In the genomic region with DNA sequence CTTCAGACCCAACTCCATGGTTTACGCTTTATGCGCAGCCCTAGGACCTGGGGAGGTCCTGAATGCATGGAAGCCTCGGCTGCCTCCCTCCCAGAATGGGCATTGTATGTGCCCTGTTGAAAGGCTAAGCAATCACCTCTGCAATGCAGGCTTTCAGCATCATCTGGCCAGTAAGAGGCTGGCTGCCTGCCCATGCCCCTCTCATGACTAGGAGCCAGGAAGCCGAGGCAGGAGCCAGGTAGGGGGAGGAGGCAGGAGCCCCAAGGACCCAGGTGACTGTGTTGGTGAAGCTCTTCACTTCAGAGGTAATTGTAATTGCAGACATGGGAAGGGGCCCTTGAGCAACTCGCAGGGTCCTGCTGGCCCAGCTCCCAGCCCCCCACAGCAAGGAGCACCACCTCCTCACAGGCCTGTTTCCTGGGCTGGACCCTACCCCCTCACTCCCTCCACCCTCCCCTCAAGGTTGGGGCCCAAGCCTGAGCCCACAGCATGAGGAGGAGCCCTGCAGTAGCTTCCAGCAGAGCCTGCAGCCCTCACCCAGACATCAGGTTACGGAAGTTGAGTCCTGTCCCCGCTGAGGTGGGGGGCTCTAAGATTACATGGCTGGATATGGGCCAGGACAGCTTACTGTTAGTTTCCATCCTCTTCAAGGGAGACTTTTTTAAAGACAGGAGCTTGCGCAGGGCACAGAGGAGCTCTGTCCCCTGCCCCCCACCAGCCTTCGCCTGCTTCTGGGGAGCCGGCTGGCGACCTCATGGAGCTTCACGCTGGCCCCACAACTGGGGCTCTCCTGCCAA, we compare ENCODE assay signal across 18 cellular contexts. TPM values are rescaled to one million over a fixed set of nuclear protein-coding genes. Genes with fewer than 3 reads are reported as not detected.
DNase-seq lines count a peak whose midpoint lies in the region; ATAC-seq and TF ChIP-seq lines count a peak whose summit lies in the region.
"Had no signal": no experiment of that assay in that cellular context is flagged by ENCODE, and none has a peak within 500 bp of the region (broad histone marks: within the 10 kb centered on the region; RNA-seq: fewer than 3 reads in every experiment).

No MANE protein-coding gene starts in this region.

- intact Hi-C loops in PC-3 (cut with micrococcal nuclease), result loop anchor here (10.0 kb wide), 2 partner anchors 49 to 269 kb away; no protein-coding TSS in a partner anchor

- H3K9me2 ChIP-seq in PC-3 (replicated peaks; ENCODE audit: low read length), result no peaks in the 10 kb centered on the region

- H3K27me3 ChIP-seq in BLaER1 treated with 17β-estradiol and CSF1 and Interleukin-3, amounts not matched to agents 10 nM and 100 nM, result peaks cover 0 to 8% (median 0%) of the 10 kb centered on the region in 11 experiments; a peak in 1 of 22 replicates
- no peaks in the 10 kb centered on the region for H3K27me3 ChIP-seq in PC-3 (ENCODE audit: low read length)
- H3K27me3 ChIP-seq: brain microvascular endothelial cell had no signal

- peak; percentile 83 for DNase-seq in NCI-H1092 (lab: John Stamatoyannopoulos, UW)
- peak; percentile 56 for DNase-seq in PC-3
- DNase-seq in left kidney (ENCODE audit: low read depth, low spot score), result peak; percentile 18
- DNase-seq in amniotic stem cell (lab: John Stamatoyannopoulos, UW), result no peak
- no peak for DNase-seq in NCI-H446 (lab: John Stamatoyannopoulos, UW)
- no peak for DNase-seq in SIG-M5 (lab: John Stamatoyannopoulos, UW)
- DNase-seq in ecto neural progenitor cell (ENCODE audit: low spot score), result no peak
- DNase-seq: activated CD4-positive, alpha-beta T cell treated with anti-CD3 and anti-CD28 coated beads, Interleukin-2, amount 50 U/mL, for 48 hours; activated gamma-delta T cell treated with Interleukin-2 at 50 U/mL for 16 hours; brain microvascular endothelial cell; C1 segment of cervical spinal cord; GDM1; left colon; naive thymus-derived CD8-positive, alpha-beta T cell; NCI-H1048; right cardiac atrium; T-helper 9 cell had no signal

- no peak overlapping the region for H3K4me3 ChIP-seq in BLaER1 treated with 17β-estradiol and CSF1 and Interleukin-3, amounts not matched to agents 10 nM and 100 nM
- no peak overlapping the region for H3K4me3 ChIP-seq in PC-3 (ENCODE audit: low read length)

- CTCF ChIA-PET in PC-3 (lab: Charles Lee), result no interaction called here

- H3K79me2 ChIP-seq in PC-3 (ENCODE audit: low read length), result no peaks in the 10 kb centered on the region

- peaks cover 40 to 51% (median 47%) of the 10 kb centered on the region in 10 experiments for H3K4me1 ChIP-seq in BLaER1 treated with 17β-estradiol and CSF1 and Interleukin-3, amounts not matched to agents 10 nM and 100 nM
- peaks cover 65% of the 10 kb centered on the region for H3K4me1 ChIP-seq in PC-3 (ENCODE audit: insufficient read depth, low read length)

- POLR2A ChIA-PET in PC-3 (lab: Charles Lee; ENCODE audit: unreplicated experiment), result no interaction called here

- no peak overlapping the region for H2AFZ ChIP-seq in PC-3 (ENCODE audit: low read length)

- no peaks in the 10 kb centered on the region for H3K36me3 ChIP-seq in BLaER1 treated with 17β-estradiol and CSF1 and Interleukin-3, amounts not matched to agents 10 nM and 100 nM
- H3K36me3 ChIP-seq in PC-3 (ENCODE audit: low read depth, low read length), result no peaks in the 10 kb centered on the region
- H3K36me3 ChIP-seq: brain microvascular endothelial cell had no signal

- H3K4me2 ChIP-seq in BLaER1 treated with 17β-estradiol and CSF1 and Interleukin-3, amounts not matched to agents 10 nM and 100 nM, result peak overlapping the region in 10 of 11 experiments; percentile 69 to 97 (median 89); a peak in 14 of 22 replicates
- H3K4me2 ChIP-seq in PC-3 (ENCODE audit: low read length), result peak overlapping the region; percentile 78

- H3K9me3 ChIP-seq in BLaER1 treated with 17β-estradiol and CSF1 and Interleukin-3, amounts not matched to agents 10 nM and 100 nM (replicated peaks in 1 of 11), result no peaks in the 10 kb centered on the region
- no peaks in the 10 kb centered on the region for H3K9me3 ChIP-seq in PC-3 (ENCODE audit: low read length)

- no peak for ATAC-seq in PC-3
- ATAC-seq: left colon; naive thymus-derived CD8-positive, alpha-beta T cell had no signal

- no peak overlapping the region for H3K9ac ChIP-seq in BLaER1 treated with 17β-estradiol and CSF1 and Interleukin-3, amounts not matched to agents 10 nM and 100 nM
- no peak overlapping the region for H3K9ac ChIP-seq in PC-3 (ENCODE audit: low read length)

- no peak overlapping the region for H3K27ac ChIP-seq in BLaER1 treated with 17β-estradiol and CSF1 and Interleukin-3, amounts not matched to agents 10 nM and 100 nM
- H3K27ac ChIP-seq in PC-3 (ENCODE audit: low read length), result peak overlapping the region; percentile 68
- H3K27ac ChIP-seq: brain microvascular endothelial cell had no signal

- TF ChIP-seq CTCF in PC-3 (conservative IDR thresholded peaks at IDR 0.05; ENCODE audit: low read depth, low read length), result no peak

- H4K20me1 ChIP-seq in BLaER1 treated with 17β-estradiol and CSF1 and Interleukin-3, amounts not matched to agents 10 nM and 100 nM, result no peaks in the 10 kb centered on the region
- H4K20me1 ChIP-seq in PC-3 (ENCODE audit: low read length), result no peaks in the 10 kb centered on the region

- no TSS peak for BruUV-seq in PC-3 (replicated peaks; lab: Mats Ljungman, UMichigan)

- no peaks in the 10 kb centered on the region for H3F3A ChIP-seq in PC-3 (ENCODE audit: low read length, unreplicated experiment)

RNA-seq across cellular contexts. Expression of gene CRACDL, which starts 21.9 kb away (rescaled TPM):
- 0.40 TPM in 1 of 2 replicates, not detected in the other for total RNA-seq in PC-3 (2014; rRNA removed)

Comparison
In these comparisons a context has a peak if more than half of its experiments do, and no peak if none do; other contexts are left out.
1. DNase-seq: peak in NCI-H1092 (single experiment), PC-3 (single experiment) and left kidney (single experiment); none in amniotic stem cell (single experiment), NCI-H446 (0 of 2), SIG-M5 (single experiment) and ecto neural progenitor cell (single experiment).